16 cellular contexts compared by ENCODE assay signal in the genomic region with DNA sequence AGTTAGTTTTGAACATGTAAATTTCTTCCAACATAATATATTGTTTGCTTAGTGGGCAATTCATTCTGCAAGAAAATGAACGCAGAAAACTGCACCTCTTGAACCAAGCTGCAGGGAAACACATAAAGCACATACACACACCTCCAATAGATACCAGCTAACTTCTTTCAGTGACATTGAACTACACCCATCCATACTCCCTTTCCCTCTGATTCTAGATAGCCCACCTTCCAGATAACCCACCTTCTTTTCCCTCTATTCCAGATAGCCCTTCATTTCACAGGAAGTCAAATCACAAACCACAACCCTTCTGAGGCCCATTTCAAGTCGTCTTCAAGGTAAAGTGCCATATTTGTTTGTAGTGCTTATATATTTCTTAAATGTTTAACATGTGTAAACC. TPM values are rescaled to one million over a fixed set of nuclear protein-coding genes. Genes with fewer than 3 reads are reported as not detected.
DNase-seq lines count a peak whose midpoint lies in the region; ATAC-seq, FAIRE-seq and TF ChIP-seq lines count a peak whose summit lies in the region.
"Had no signal": no experiment of that assay in that cellular context is flagged by ENCODE, and none has a peak within 500 bp of the region (broad histone marks: within the 10 kb centered on the region; RNA-seq: fewer than 3 reads in every experiment).

No MANE protein-coding gene starts in this region.

- no peaks in the 10 kb centered on the region for H3K27me3 Mint-ChIP-seq in activated naive CD4-positive, alpha-beta T cell treated with anti-CD3 and anti-CD28 coated beads, Interleukin-2, amount 50 U/mL, for 24 hours
- no peaks in the 10 kb centered on the region for H3K27me3 Mint-ChIP-seq in WTC11 (ENCODE audit: low read depth)
- no peaks in the 10 kb centered on the region for H3K27me3 Mint-ChIP-seq in stimulated activated naive B cell treated with anti-CD40 and anti-IgM and Interleukin-4, amounts not matched to agents 10 μg/mL and 1 μg/mL and 100 μg/mL, for 72 hours

- H3K9ac ChIP-seq in H1 (replicated peaks in 1 of 4; ENCODE audit: extremely low read depth in 1 of 4, low read depth in 3 of 4, low read length in 3 of 4): no peak overlapping the region

- no peak overlapping the region for H2BK20ac ChIP-seq in H1 (ENCODE audit: low read length)

- peak overlapping the region; percentile 13 for H3K27ac Mint-ChIP-seq in activated naive CD4-positive, alpha-beta T cell treated with anti-CD3 and anti-CD28 coated beads, Interleukin-2, amount 50 U/mL, for 24 hours
- 0 out of 2 replicates have a peak overlapping the region, but pooled peaks have one; percentile 0 for H3K27ac Mint-ChIP-seq in WTC11
- H3K27ac Mint-ChIP-seq in stimulated activated naive B cell treated with anti-CD40 and anti-IgM and Interleukin-4, amounts not matched to agents 10 μg/mL and 1 μg/mL and 100 μg/mL, for 72 hours: peak overlapping the region; percentile 14

- CTCF ChIA-PET in WTC11 (lab: Charles Lee) (interaction anchor here (1.3 to 2.3 kb wide), 2 partner anchors 472 to 559 kb away, joined by 3 to 5 read pairs; no protein-coding TSS in a partner anchor), H1 (lab: Charles Lee; ENCODE audit: partially characterized antibody) (interaction anchor here (1.1 to 2.1 kb wide), 4 partner anchors 9 to 559 kb away, joined by 3 to 9 read pairs (median 4); no protein-coding TSS in a partner anchor)

- no peak overlapping the region for H3K4me2 ChIP-seq in H1 (ENCODE audit: insufficient read depth in 1 of 2, low read depth in 2 of 2, low read length in 2 of 2)

- no peak for DNase-seq in activated naive CD4-positive, alpha-beta T cell treated with anti-CD3 and anti-CD28 coated beads, Interleukin-2, amount 50 U/mL, for 16 hours
- DNase-seq in WTC11 (ENCODE audit: low spot score): no peak
- DNase-seq in H1 (ENCODE audit: low read depth in 1 of 2, low spot score in 2 of 2): no peak
- DNase-seq in stimulated activated naive B cell treated with anti-CD40 and anti-IgM and Interleukin-4, amounts not matched to agents 10 μg/mL and 1 μg/mL and 100 μg/mL, for 72 hours: no peak
- DNase-seq in hypothalamus (lab: John Stamatoyannopoulos, UW): no peak
- no peak for DNase-seq in activated CD8-positive, alpha-beta memory T cell treated with anti-CD3 and anti-CD28 coated beads for 24 hours
- DNase-seq: C1 segment of cervical spinal cord; COR-L47; NCI-H2107; NCI-H345; NCI-H526 treated with DMSO at 0.1 percent for 48 hours; NK-92 treated with Interleukin-12 subunit alpha and Interleukin-12 subunit beta, amount 100 ng/mL, for 24 hours had no signal

- no peak overlapping the region for H2BK15ac ChIP-seq in H1 (ENCODE audit: low read length)

- H3K4ac ChIP-seq in H1 (replicated peaks; ENCODE audit: insufficient read length, low read depth, low read length): no peak overlapping the region

- H4K5ac ChIP-seq in H1 (ENCODE audit: insufficient read length, low read depth, low read length): no peak overlapping the region

- no peak overlapping the region for H2BK120ac ChIP-seq in H1 (replicated peaks; ENCODE audit: low read depth, low read length)

- FAIRE-seq in H1 (lab: Jason Lieb, UNC): no peak
- FAIRE-seq: GM18507 had no signal

- TF ChIP-seq RAD21 in H1 (IDR thresholded peaks at IDR 0.05 in 1 of 2, conservative IDR thresholded peaks at IDR 0.05 in 1 of 2; ENCODE audit: low read depth in 2 of 2, low read length in 2 of 2): no peak

- no peaks in the 10 kb centered on the region; the same call in 1 of the 2 replicates for H3K23me2 ChIP-seq in H1 (ENCODE audit: low read depth, low read length)

- no peak overlapping the region for H2AFZ ChIP-seq in H1 (ENCODE audit: low read length)

- TF ChIP-seq CTCF in WTC11 (IDR thresholded peaks at IDR 0.05): no peak
- no peak for TF ChIP-seq CTCF in H1 (IDR thresholded peaks at IDR 0.05; ENCODE audit: control extremely low read depth in 1 of 3, insufficient read depth in 1 of 3, low read depth in 1 of 3, low read length in 3 of 3)

- H3K9me3 ChIP-seq in H1 (ENCODE audit: insufficient read depth in 2 of 2, low read depth in 1 of 2, low read length in 1 of 2): no peaks in the 10 kb centered on the region
- H3K9me3 ChIP-seq: HAP-1 had no signal

- no peak overlapping the region for H4K8ac ChIP-seq in H1 (ENCODE audit: extremely low read depth, insufficient read depth, low read length)

- no peak overlapping the region for H2AK5ac ChIP-seq in H1 (ENCODE audit: low read depth, low read length)

- no peak overlapping the region for H2BK5ac ChIP-seq in H1 (ENCODE audit: low read depth, low read length)

- TF ChIP-seq EP300 in H1 (IDR thresholded peaks at IDR 0.05; ENCODE audit: borderline replicate concordance in 1 of 2, low read depth in 2 of 2, low read length in 2 of 2): no peak

- H3K18ac ChIP-seq in H1 (ENCODE audit: extremely low read depth, low read length): no peak overlapping the region

- 75% methylated on average over 2 of the region's 2 CpGs; no CpG with 5 or more reads in 1 of the 2 experiments for WGBS in H1 (ENCODE audit: extremely low coverage in 1 of 2, insufficient coverage in 1 of 2, insufficient read length in 1 of 2, insufficient replicate concordance in 2 of 2, low coverage in 1 of 2, low lambda C conversion rate in 2 of 2, missing lambda C conversion rate in 1 of 2), 2 experiments

- no peaks in the 10 kb centered on the region for H3K79me1 ChIP-seq in H1 (ENCODE audit: low read depth, low read length)

- H3K9me3 Mint-ChIP-seq in activated naive CD4-positive, alpha-beta T cell treated with anti-CD3 and anti-CD28 coated beads, Interleukin-2, amount 50 U/mL, for 24 hours: no peaks in the 10 kb centered on the region
- no peaks in the 10 kb centered on the region for H3K9me3 Mint-ChIP-seq in WTC11
- H3K9me3 Mint-ChIP-seq in stimulated activated naive B cell treated with anti-CD40 and anti-IgM and Interleukin-4, amounts not matched to agents 10 μg/mL and 1 μg/mL and 100 μg/mL, for 72 hours: no peaks in the 10 kb centered on the region

- peaks cover 1% of the 10 kb centered on the region for H3K36me3 Mint-ChIP-seq in activated naive CD4-positive, alpha-beta T cell treated with anti-CD3 and anti-CD28 coated beads, Interleukin-2, amount 50 U/mL, for 24 hours
- peaks cover 19% of the 10 kb centered on the region for H3K36me3 Mint-ChIP-seq in WTC11
- peaks cover 11 to 15% of the 10 kb centered on the region in 2 donors for H3K36me3 Mint-ChIP-seq in stimulated activated naive B cell treated with anti-CD40 and anti-IgM and Interleukin-4, amounts not matched to agents 10 μg/mL and 1 μg/mL and 100 μg/mL, for 72 hours

- H3K27ac ChIP-seq in H1 (ENCODE audit: low read depth, low read length): no peak overlapping the region

- H3K56ac ChIP-seq in H1 (replicated peaks; ENCODE audit: insufficient read length, low read depth, low read length): no peak overlapping the region

- no peak overlapping the region for H3K4me3 ChIP-seq in H1 (ENCODE audit: extremely low read depth in 1 of 4, insufficient read depth in 2 of 4, low read depth in 3 of 4, low read length in 4 of 4)
- H3K4me3 ChIP-seq: HAP-1 had no signal

- no peaks in the 10 kb centered on the region for H3K79me2 ChIP-seq in H1 (ENCODE audit: control insufficient read depth in 1 of 2, insufficient read depth in 2 of 2, low read length in 2 of 2)

- no peak overlapping the region for H4K91ac ChIP-seq in H1 (replicated peaks; ENCODE audit: insufficient read length, low read length)

- H3K4me1 Mint-ChIP-seq in activated naive CD4-positive, alpha-beta T cell treated with anti-CD3 and anti-CD28 coated beads, Interleukin-2, amount 50 U/mL, for 24 hours: peaks cover 11% of the 10 kb centered on the region
- 0 out of 2 replicates have a peak, but pooled peaks cover 4% of the 10 kb centered on the region for H3K4me1 Mint-ChIP-seq in WTC11
- H3K4me1 Mint-ChIP-seq in stimulated activated naive B cell treated with anti-CD40 and anti-IgM and Interleukin-4, amounts not matched to agents 10 μg/mL and 1 μg/mL and 100 μg/mL, for 72 hours: peaks cover 8 to 17% of the 10 kb centered on the region in 2 donors

- ATAC-seq in WTC11: no peak
- ATAC-seq in stimulated activated naive B cell treated with anti-CD40 and anti-IgM and Interleukin-4, amounts not matched to agents 10 μg/mL and 1 μg/mL and 100 μg/mL, for 72 hours (replicated peaks): no peak
- ATAC-seq in GM21825 (IDR thresholded peaks at IDR 0.05; ENCODE audit: unreplicated experiment): no peak

- no peak overlapping the region for H3K14ac ChIP-seq in H1 (ENCODE audit: insufficient read length)

- H3K4me3 Mint-ChIP-seq in activated naive CD4-positive, alpha-beta T cell treated with anti-CD3 and anti-CD28 coated beads, Interleukin-2, amount 50 U/mL, for 24 hours: no peak overlapping the region
- no peak overlapping the region for H3K4me3 Mint-ChIP-seq in WTC11
- no peak overlapping the region for H3K4me3 Mint-ChIP-seq in stimulated activated naive B cell treated with anti-CD40 and anti-IgM and Interleukin-4, amounts not matched to agents 10 μg/mL and 1 μg/mL and 100 μg/mL, for 72 hours

- POLR2A ChIA-PET in WTC11 (lab: Charles Lee): interaction anchor here (1.1 kb wide), 1 partner anchor 469 kb away, joined by 3 read pairs; no protein-coding TSS in a partner anchor
- POLR2A ChIA-PET in H1 (lab: Charles Lee; ENCODE audit: partially characterized antibody): no interaction called here

- peaks cover 0 to 4% (median 0%) of the 10 kb centered on the region in 4 experiments; a peak in 1 of 7 replicates for H3K4me1 ChIP-seq in H1 (replicated peaks in 1 of 4; ENCODE audit: control insufficient read depth in 3 of 4, insufficient read depth in 4 of 4, low read length in 3 of 4)
- H3K4me1 ChIP-seq: HAP-1 had no signal

- peaks cover 2 to 11% (median 5%) of the 10 kb centered on the region in 4 experiments; a peak in 4 of 8 replicates for H3K36me3 ChIP-seq in H1 (ENCODE audit: control insufficient read depth in 2 of 4, insufficient read depth in 4 of 4, low read length in 3 of 4)
- H3K36me3 ChIP-seq: HAP-1 had no signal

- no peak overlapping the region for H2BK12ac ChIP-seq in H1 (ENCODE audit: low read depth, low read length)

- H3K23ac ChIP-seq in H1 (ENCODE audit: insufficient read length): no peak overlapping the region

- no peaks in the 10 kb centered on the region for H3K27me3 ChIP-seq in H1 (replicated peaks in 1 of 4; ENCODE audit: control insufficient read depth in 3 of 4, extremely low read depth in 1 of 4, insufficient read depth in 3 of 4, low read length in 3 of 4)

- H4K20me1 ChIP-seq in H1 (replicated peaks in 1 of 2; ENCODE audit: control insufficient read depth in 1 of 2, insufficient read depth in 2 of 2, low read length in 2 of 2): peaks cover 0 to 2% of the 10 kb centered on the region in 2 experiments

- peak in 1 of 2 experiments; percentile 66; a peak in 2 of 3 replicates for TF ChIP-seq POLR2A in H1 (IDR thresholded peaks at IDR 0.05; ENCODE audit: control extremely low read depth in 1 of 2, low read depth in 2 of 2, low read length in 2 of 2)

RNA-seq across cellular contexts. Expression of gene NRBF2, which starts 28.5 kb away (rescaled TPM):
- 25.4 to 27.5 TPM (median 25.9 TPM) in 3 replicates for total RNA-seq in WTC11 (2021)
- 29.9 and 30.0 TPM in 2 replicates for total RNA-seq in H1 (2021; fragmentation: NEBNext Ultra II Directional; extraction: Animal tissue kit (Norgen Biotek cat#: 25700))
- 6.3 and 11.0 TPM in 2 replicates for polyA plus RNA-seq in H1 (2011; rRNA removed)
- 13.3 TPM for polyA plus RNA-seq in H1 (2011; cell fraction: cytosol; rRNA removed)
- 6.4 TPM for polyA plus RNA-seq in H1 (2011; cell fraction: nucleus; rRNA removed)
- polyA plus RNA-seq in H1 (2012, experiment 1 of 2): 18.2 to 24.5 TPM (median 20.8 TPM) in 4 replicates
- 5.7 TPM for polyA plus RNA-seq in H1 (2012, experiment 2 of 2)
- 33.3 TPM for polyA plus RNA-seq in H1 (2013, experiment 1 of 2)
- 32.9 TPM for polyA plus RNA-seq in H1 (2013, experiment 2 of 2)
- polyA minus RNA-seq in H1 (2011; rRNA and poly(A)+ RNA removed): 8.8 and 12.6 TPM in 2 replicates
- polyA minus RNA-seq in H1 (2011; cell fraction: cytosol; rRNA and poly(A)+ RNA removed): 11.6 TPM
- polyA minus RNA-seq in H1 (2011; cell fraction: nucleus; rRNA and poly(A)+ RNA removed): 13.5 TPM
